ENCODE assay signal across 8 cellular contexts in the genomic region with DNA sequence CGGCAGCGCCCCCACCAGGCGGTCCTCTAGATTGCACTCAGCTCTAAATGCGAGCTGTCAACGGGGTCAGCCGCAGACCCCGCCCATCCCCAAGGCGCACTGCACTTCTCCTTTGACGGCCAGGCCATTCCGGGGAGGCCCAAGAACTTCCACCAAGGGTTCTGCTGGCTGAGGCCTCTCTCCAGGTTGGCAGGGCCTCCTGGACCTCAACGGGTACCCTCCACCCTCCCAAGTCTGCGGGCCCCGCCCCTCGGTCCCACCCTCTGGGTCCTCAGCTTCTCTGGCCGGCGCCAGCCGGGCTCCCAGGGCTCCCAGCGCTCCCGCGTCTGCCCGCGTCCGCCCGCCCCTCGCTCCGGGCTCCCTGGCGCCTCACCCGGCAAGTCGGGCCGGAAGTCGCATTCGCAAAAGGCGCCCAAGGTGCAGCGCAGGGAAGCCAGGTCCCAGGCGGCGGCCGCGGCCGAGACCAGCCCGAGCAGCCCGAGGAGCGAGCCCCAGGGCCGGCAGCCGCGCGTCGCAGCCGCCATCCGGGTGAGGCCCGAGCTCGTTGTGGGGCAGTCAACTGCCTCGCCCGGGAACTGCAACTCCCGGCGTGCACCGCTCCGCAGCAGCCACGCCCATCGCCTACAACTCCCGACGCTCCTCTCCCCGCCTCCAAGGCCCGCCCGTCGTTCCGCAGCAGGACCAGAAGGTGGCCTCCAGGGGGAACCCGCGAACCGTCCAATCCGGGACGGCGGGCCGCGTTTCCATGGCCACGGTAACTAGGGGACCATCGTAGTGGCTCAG. TPM values are rescaled to one million over a fixed set of nuclear protein-coding genes. Genes with fewer than 3 reads are reported as not detected.
DNase-seq lines count a peak whose midpoint lies in the region; ATAC-seq and TF ChIP-seq lines count a peak whose summit lies in the region.

TSS of gene TOR2A (minus strand) at position 548 of the 783 bp plus-strand sequence. CDS start at position 524, 24 bp downstream.

- ATAC-seq in GM18873 (IDR thresholded peaks at IDR 0.05; ENCODE audit: low FRiP score, unreplicated experiment): peak; percentile 67
- ATAC-seq in HG03139 (IDR thresholded peaks at IDR 0.05; ENCODE audit: unreplicated experiment): peak; percentile 78

- H2AFZ ChIP-seq in smooth muscle cell (ENCODE audit: low read depth): peak within 1 kb of the TSS; percentile 69

- peak within 1 kb of the TSS; percentile 63 for H3K9ac ChIP-seq in smooth muscle cell (ENCODE audit: low read depth)

- DNase-seq in AG08395 (ENCODE audit: low spot score): peak; percentile 97
- peak; percentile 94 for DNase-seq in NCI-H2196 treated with DMSO at 0.1 percent for 48 hours (lab: John Stamatoyannopoulos, UW; ENCODE audit: unreplicated experiment)
- peak; percentile 95 to 99 for DNase-seq in breast epithelium (ENCODE audit: low spot score in 2 of 2)
- peak; percentile 94 for DNase-seq in iPS-NIHi11 (ENCODE audit: low spot score)
- peak; percentile 95 for DNase-seq in smooth muscle cell (lab: John Stamatoyannopoulos, UW; ENCODE audit: unreplicated experiment)

- TF ChIP-seq CTCF in VCaP (conservative IDR thresholded peaks at IDR 0.05): peak; percentile 93
- TF ChIP-seq CTCF in breast epithelium (IDR thresholded peaks at IDR 0.05): peak; percentile 91 to 99 (median 98)
- peak; percentile 93 for TF ChIP-seq CTCF in smooth muscle cell (IDR thresholded peaks at IDR 0.05; ENCODE audit: borderline replicate concordance, insufficient read depth, poor library complexity, severe bottlenecking)

- peak within 1 kb of the TSS; percentile 89 for H3K4me2 ChIP-seq in smooth muscle cell

- H3K36me3 ChIP-seq in breast epithelium (no peaks in the 10 kb centered on the region), smooth muscle cell (ENCODE audit: low read depth) (no peaks in the 10 kb centered on the region)

- H3K79me2 ChIP-seq in smooth muscle cell (ENCODE audit: low read depth): no peaks in the 10 kb centered on the region

- no peaks in the 10 kb centered on the region for H4K20me1 ChIP-seq in smooth muscle cell (ENCODE audit: low read depth)

- H3K4me1 ChIP-seq in breast epithelium: peaks cover 0 to 5% of the 10 kb centered on the region in 2 donors
- no peaks in the 10 kb centered on the region for H3K4me1 ChIP-seq in smooth muscle cell (ENCODE audit: low read depth)

- WGBS in smooth muscle cell (ENCODE audit: low lambda C conversion rate): under 1% methylated on average over 75 of the region's 76 CpGs

- intact Hi-C loops in breast epithelium (cut with DNase I; ENCODE audit: low total_unique reads): loop anchor here (5.0 to 10.0 kb wide), 2 partner anchors 50 to 148 kb away; partner anchors contain the start of gene CDK9

- no peaks in the 10 kb centered on the region for H3K27me3 ChIP-seq in breast epithelium
- no peaks in the 10 kb centered on the region for H3K27me3 ChIP-seq in smooth muscle cell (ENCODE audit: low read depth)

- H3K9me3 ChIP-seq in breast epithelium (no peaks in the 10 kb centered on the region), smooth muscle cell (replicated peaks; ENCODE audit: low read depth) (no peaks in the 10 kb centered on the region)

- H3K27ac ChIP-seq in VCaP (peak within 1 kb of the TSS; percentile 91), breast epithelium (peak within 1 kb of the TSS; percentile 92 to 95), smooth muscle cell (ENCODE audit: low read depth) (peak within 1 kb of the TSS; percentile 60)

- H3K4me3 ChIP-seq in breast epithelium: peak within 1 kb of the TSS; percentile 75 to 82 (median 81)
- H3K4me3 ChIP-seq in smooth muscle cell: peak within 1 kb of the TSS; percentile 83

- no peaks in the 10 kb centered on the region for H3F3A ChIP-seq in smooth muscle cell (ENCODE audit: low read depth)

- no peak for TF ChIP-seq POLR2A in breast epithelium (IDR thresholded peaks at IDR 0.05)

RNA-seq across cellular contexts. Expression of gene TOR2A, which starts in this region (rescaled TPM):
- total RNA-seq in breast epithelium (10 to 100 TPM in 1 of 3 donors, 1 to 10 TPM in 2; 9.5 to 16.7 (median 9.6) TPM), smooth muscle cell (6.5 and 7.3 TPM in 2 replicates)
- 11.5 and 12.3 TPM in 2 replicates for polyA plus RNA-seq in smooth muscle cell

Comparison
In these comparisons a context has a peak if more than half of its experiments do, and no peak if none do; other contexts are left out.
1. Peak in every context shown above with its lines: DNase-seq, ATAC-seq, H3K4me3 ChIP-seq and H3K27ac ChIP-seq.